ENCODE assay signal across 9 cellular contexts in genomic region chr22:48098243-48098935, GRCh38.
DNase-seq lines count a peak whose midpoint lies in the region; ATAC-seq lines count a peak whose summit lies in the region.
"Had no signal": no experiment of that assay in that cellular context is flagged by ENCODE, and none has a peak within 500 bp of the region (broad histone marks: within the 10 kb centered on the region; RNA-seq: fewer than 3 reads in every experiment).

No MANE protein-coding gene starts in this region.

- H3K27me3 Mint-ChIP-seq in activated T-cell treated with anti-CD3 and anti-CD28 coated beads, Interleukin-2, amount 50 U/mL, for 24 hours, result no peaks in the 10 kb centered on the region

- no peaks in the 10 kb centered on the region for H3K27me3 ChIP-seq in right cardiac atrium (ENCODE audit: control insufficient read depth, insufficient read depth)

- H3K4me3 ChIP-seq in right cardiac atrium (ENCODE audit: low read length), result no peak overlapping the region

- no peaks in the 10 kb centered on the region for H3K9me3 Mint-ChIP-seq in activated T-cell treated with anti-CD3 and anti-CD28 coated beads, Interleukin-2, amount 50 U/mL, for 24 hours
- peaks cover 3% of the 10 kb centered on the region for H3K9me3 Mint-ChIP-seq in stimulated activated effector memory CD8-positive, alpha-beta T cell treated with anti-CD3 and anti-CD28 coated beads, Interleukin-12 subunit alpha, Interleukin-12 subunit beta, amount 100 ng/mL, for 72 hours

- no peaks in the 10 kb centered on the region for H3K9me3 ChIP-seq in right cardiac atrium (ENCODE audit: control insufficient read depth, low read length)

- no peak overlapping the region for H3K4me3 Mint-ChIP-seq in activated T-cell treated with anti-CD3 and anti-CD28 coated beads, Interleukin-2, amount 50 U/mL, for 24 hours
- peak overlapping the region; percentile 3 for H3K4me3 Mint-ChIP-seq in stimulated activated effector memory CD8-positive, alpha-beta T cell treated with anti-CD3 and anti-CD28 coated beads, Interleukin-12 subunit alpha, Interleukin-12 subunit beta, amount 100 ng/mL, for 72 hours

- ATAC-seq in HG02759 (IDR thresholded peaks at IDR 0.05; ENCODE audit: unreplicated experiment), result peak; percentile 79
- ATAC-seq in stimulated activated effector memory CD8-positive, alpha-beta T cell treated with anti-CD3 and anti-CD28 coated beads, Interleukin-12 subunit alpha, Interleukin-12 subunit beta, amount 100 ng/mL, for 72 hours, result peak; percentile 95
- ATAC-seq in right cardiac atrium, result no peak

- H3K4me1 Mint-ChIP-seq in activated T-cell treated with anti-CD3 and anti-CD28 coated beads, Interleukin-2, amount 50 U/mL, for 24 hours (ENCODE audit: low read depth), result peaks cover 25% of the 10 kb centered on the region
- peaks cover 49% of the 10 kb centered on the region for H3K4me1 Mint-ChIP-seq in stimulated activated effector memory CD8-positive, alpha-beta T cell treated with anti-CD3 and anti-CD28 coated beads, Interleukin-12 subunit alpha, Interleukin-12 subunit beta, amount 100 ng/mL, for 72 hours

- intact Hi-C loops in right cardiac atrium (cut with DNase I), result no loop called here

- H3K27ac ChIP-seq in right cardiac atrium (ENCODE audit: low read length), result no peak overlapping the region

- no peak for DNase-seq in activated T-cell treated with anti-CD3 and anti-CD28 coated beads, Interleukin-2, amount 50 U/mL, for 24 hours
- DNase-seq in activated T-cell treated with anti-CD3 and anti-CD28 coated beads, Interleukin-2, amount 50 U/mL, for 48 hours, result no peak
- DNase-seq in NCI-H2029 (lab: John Stamatoyannopoulos, UW) (peak; percentile 34), cortex of kidney (lab: John Stamatoyannopoulos, UW) (no peak), right cardiac atrium (no peak), glomerular visceral epithelial cell (ENCODE audit: extremely low spot score) (no peak)
- DNase-seq in stimulated activated effector memory CD8-positive, alpha-beta T cell treated with anti-CD3 and anti-CD28 coated beads, Interleukin-12 subunit alpha, Interleukin-12 subunit beta, amount 100 ng/mL, for 72 hours (ENCODE audit: low spot score in 2 of 2), result no peak

- H3K36me3 Mint-ChIP-seq in activated T-cell treated with anti-CD3 and anti-CD28 coated beads, Interleukin-2, amount 50 U/mL, for 24 hours (ENCODE audit: low read depth), result no peaks in the 10 kb centered on the region
- peaks cover 2% of the 10 kb centered on the region for H3K36me3 Mint-ChIP-seq in stimulated activated effector memory CD8-positive, alpha-beta T cell treated with anti-CD3 and anti-CD28 coated beads, Interleukin-12 subunit alpha, Interleukin-12 subunit beta, amount 100 ng/mL, for 72 hours

- H3K4me1 ChIP-seq in right cardiac atrium (ENCODE audit: control insufficient read depth, insufficient read depth, low read length), result no peaks in the 10 kb centered on the region

- peak overlapping the region; percentile 44 for H3K27ac Mint-ChIP-seq in activated T-cell treated with anti-CD3 and anti-CD28 coated beads, Interleukin-2, amount 50 U/mL, for 24 hours
- H3K27ac Mint-ChIP-seq in stimulated activated effector memory CD8-positive, alpha-beta T cell treated with anti-CD3 and anti-CD28 coated beads, Interleukin-12 subunit alpha, Interleukin-12 subunit beta, amount 100 ng/mL, for 72 hours, result no peak overlapping the region
- H3K27ac Mint-ChIP-seq: progenitor cell of endocrine pancreas had no signal

- WGBS in right cardiac atrium, result 54% methylated on average over 8 of the region's 8 CpGs

Comparison
In these comparisons a context has a peak if more than half of its experiments do, and no peak if none do; other contexts are left out.
1. ATAC-seq: peak in HG02759 (single experiment) and stimulated activated effector memory CD8-positive, alpha-beta T cell treated with anti-CD3 and anti-CD28 coated beads, Interleukin-12 subunit alpha, Interleukin-12 subunit beta, amount 100 ng/mL, for 72 hours (single experiment); none in right cardiac atrium (0 of 2).